Comparison of ENCODE assay signal across 1 cellular context in genomic region chr10:97528876-97529275, GRCh38. TPM values are rescaled to one million over a fixed set of nuclear protein-coding genes. Genes with fewer than 3 reads are reported as not detected.
"Had no signal": no experiment of that assay in that cellular context is flagged by ENCODE, and none has a peak within 500 bp of the region (broad histone marks: within the 10 kb centered on the region; RNA-seq: fewer than 3 reads in every experiment).

No MANE protein-coding gene starts in this region.

RNA-seq across cellular contexts. Expression of gene HOGA1, which starts 55.3 kb away (rescaled TPM):
- total RNA-seq: GM12878 had no signal
